In genomic region chr2:17959833-17960232, GRCh38 we compare ENCODE assay signal across 16 cellular contexts.
"Had no signal": no experiment of that assay in that cellular context is flagged by ENCODE, and none has a peak within 500 bp of the region (broad histone marks: within the 10 kb centered on the region; RNA-seq: fewer than 3 reads in every experiment).

No MANE protein-coding gene starts in this region.

- H3K36me3 ChIP-seq: cardiac muscle cell, gastrocnemius medialis, lower lobe of right lung, prostate gland, right lobe of liver had no signal

- DNase-seq: activated CD4-positive, alpha-beta T cell treated with anti-CD3 and anti-CD28 coated beads, Interleukin-2, amount 50 U/mL, for 4 hours; activated naive CD4-positive, alpha-beta T cell treated with anti-CD3 and anti-CD28 coated beads for 36 hours; activated T-cell treated with anti-CD3 and anti-CD28 coated beads for 4 hours; dorsolateral prefrontal cortex; erythroblast; gastrocnemius medialis; left cardiac atrium; lower lobe of right lung; right lobe of liver; stimulated activated CD4-positive, alpha-beta T cell treated with anti-CD3 and anti-CD28 coated beads, Interleukin-4, amount 100 ng/mL, for 4 hours; stimulated activated CD8-positive, alpha-beta memory T cell treated with anti-CD3 and anti-CD28 coated beads, Interleukin-4, amount 100 ng/mL, for 48 hours had no signal

- H3K9me3 ChIP-seq: gastrocnemius medialis, lower lobe of right lung, prostate gland, right lobe of liver had no signal

- H3K4me1 ChIP-seq: gastrocnemius medialis, lower lobe of right lung, prostate gland, right lobe of liver had no signal

- H3K4me3 ChIP-seq: cardiac muscle cell, dorsolateral prefrontal cortex, gastrocnemius medialis, lower lobe of right lung, prostate gland, right lobe of liver, smooth muscle cell had no signal

- ATAC-seq: activated CD4-positive, CD25-positive, alpha-beta regulatory T cell treated with anti-CD3 and anti-CD28 coated beads, Interleukin-2, amount 50 U/mL, for 24 hours; activated T-helper 17 cell treated with anti-CD3 and anti-CD28 coated beads, Interleukin-2, amount 50 U/mL, for 72 hours; gastrocnemius medialis; left cardiac atrium; lower lobe of right lung; right lobe of liver had no signal

- H3K27me3 ChIP-seq: cardiac muscle cell, dorsolateral prefrontal cortex, gastrocnemius medialis, right lobe of liver had no signal

- H3K27ac ChIP-seq: cardiac muscle cell, dorsolateral prefrontal cortex, gastrocnemius medialis, lower lobe of right lung, prostate gland, right lobe of liver had no signal
